In genomic region chr6:8110725-8111124, GRCh38 we compare ENCODE assay signal across 19 cellular contexts.
"Had no signal": no experiment of that assay in that cellular context is flagged by ENCODE, and none has a peak within 500 bp of the region (broad histone marks: within the 10 kb centered on the region; RNA-seq: fewer than 3 reads in every experiment).

No MANE protein-coding gene starts in this region.

- ATAC-seq: activated T-cell treated with anti-CD3 and anti-CD28 coated beads, Interleukin-2, amount 50 U/mL, for 4 hours; left colon; naive thymus-derived CD8-positive, alpha-beta T cell; stimulated activated naive CD8-positive, alpha-beta T cell treated with anti-CD3 and anti-CD28 coated beads, Interleukin-15, Interleukin-2, amounts not matched to agents 100 U/mL and 50 U/mL, for 24 hours had no signal

- H3K4me3 ChIP-seq: adrenal gland, ascending aorta, lung, neural progenitor cell, tibial artery had no signal

- DNase-seq: activated CD8-positive, alpha-beta memory T cell treated with anti-CD3 and anti-CD28 coated beads for 24 hours; activated CD8-positive, alpha-beta memory T cell treated with anti-CD3 and anti-CD28 coated beads, Interleukin-2, amount 50 U/mL, for 48 hours; activated naive CD4-positive, alpha-beta T cell; activated T-cell treated with anti-CD3 and anti-CD28 coated beads, Interleukin-2, amount 50 U/mL, for 4 hours; adrenal gland; brain microvascular endothelial cell; caudate nucleus; effector CD4-positive, alpha-beta T cell; foreskin fibroblast; left colon; naive thymus-derived CD8-positive, alpha-beta T cell; stimulated activated CD4-positive, alpha-beta T cell treated with anti-CD3 and anti-CD28 coated beads, Interleukin-12 subunit alpha, Interleukin-12 subunit beta, amount 100 ng/mL, for 4 hours; stimulated activated CD4-positive, alpha-beta T cell treated with anti-CD3 and anti-CD28 coated beads, Interleukin-4, amount 100 ng/mL, for 4 hours; stimulated activated naive CD8-positive, alpha-beta T cell treated with anti-CD3 and anti-CD28 coated beads, Interleukin-15, Interleukin-2, amounts not matched to agents 100 U/mL and 50 U/mL, for 24 hours; T-helper 9 cell; tibial artery had no signal

- H3K36me3 ChIP-seq: adrenal gland, ascending aorta, brain microvascular endothelial cell, neural progenitor cell, tibial artery had no signal

- H3K27ac ChIP-seq: adrenal gland, ascending aorta, brain microvascular endothelial cell, neural progenitor cell, tibial artery had no signal

- H3K27me3 ChIP-seq: adrenal gland, ascending aorta, brain microvascular endothelial cell, neural progenitor cell had no signal

- H3K9me3 ChIP-seq: adrenal gland, ascending aorta, tibial artery had no signal

- H3K4me1 ChIP-seq: adrenal gland, ascending aorta, tibial artery had no signal
